In the genomic region with DNA sequence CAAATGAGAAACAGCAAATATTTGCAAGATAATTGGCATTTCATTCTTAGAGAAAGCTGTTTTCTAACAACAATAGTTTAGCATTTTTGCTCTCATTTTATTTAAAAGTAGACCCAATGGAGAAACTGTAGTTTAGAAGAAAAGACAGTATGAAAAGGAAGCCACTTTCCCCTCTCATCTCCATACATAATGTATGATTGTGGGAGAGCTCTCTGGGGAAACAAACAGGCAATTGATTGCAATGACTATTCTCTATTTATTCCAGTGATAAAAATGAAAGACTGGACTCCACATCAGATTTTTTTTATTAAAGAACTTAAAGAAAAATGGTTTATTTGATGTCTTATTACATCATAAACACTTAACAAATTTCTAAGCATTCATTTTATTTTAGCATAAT, we compare ENCODE assay signal across 18 cellular contexts.
"Had no signal": no experiment of that assay in that cellular context is flagged by ENCODE, and none has a peak within 500 bp of the region (broad histone marks: within the 10 kb centered on the region; RNA-seq: fewer than 3 reads in every experiment).

No MANE protein-coding gene starts in this region.

- H3K4me1 ChIP-seq: gastrocnemius medialis, left lung, lower lobe of right lung, testis had no signal

- H3K27ac ChIP-seq: gastrocnemius medialis, left lung, lower lobe of right lung, neutrophil, testis, tibial nerve had no signal

- ATAC-seq: gastrocnemius medialis, left lung, lower lobe of right lung, right cardiac atrium had no signal

- H3K4me3 ChIP-seq: gastrocnemius medialis, left lung, lower lobe of right lung, smooth muscle cell, testis, tibial nerve had no signal

- H3K36me3 ChIP-seq: gastrocnemius medialis, left lung, lower lobe of right lung, neutrophil, tibial nerve had no signal

- H3K9me3 ChIP-seq: gastrocnemius medialis, left lung, lower lobe of right lung, neutrophil, testis, tibial nerve had no signal

- H3K27me3 ChIP-seq: gastrocnemius medialis, left lung, testis, tibial nerve had no signal

- DNase-seq: effector CD4-positive, alpha-beta T cell; endodermal cell; erythroblast; gastrocnemius medialis; glutamatergic neuron; islet precursor cell; left lung; lower lobe of right lung; mesenchymal stem cell; naive B cell; nephron progenitor cell; right cardiac atrium; stimulated activated CD4-positive, alpha-beta T cell treated with anti-CD3 and anti-CD28 coated beads, Interleukin-2, amount 100 ng/mL, for 48 hours; stimulated activated naive CD4-positive, alpha-beta T cell treated with Interleukin-2 at 50 U/mL for 16 hours; testis had no signal
